Comparison of ENCODE assay signal across 18 cellular contexts in the genomic region with DNA sequence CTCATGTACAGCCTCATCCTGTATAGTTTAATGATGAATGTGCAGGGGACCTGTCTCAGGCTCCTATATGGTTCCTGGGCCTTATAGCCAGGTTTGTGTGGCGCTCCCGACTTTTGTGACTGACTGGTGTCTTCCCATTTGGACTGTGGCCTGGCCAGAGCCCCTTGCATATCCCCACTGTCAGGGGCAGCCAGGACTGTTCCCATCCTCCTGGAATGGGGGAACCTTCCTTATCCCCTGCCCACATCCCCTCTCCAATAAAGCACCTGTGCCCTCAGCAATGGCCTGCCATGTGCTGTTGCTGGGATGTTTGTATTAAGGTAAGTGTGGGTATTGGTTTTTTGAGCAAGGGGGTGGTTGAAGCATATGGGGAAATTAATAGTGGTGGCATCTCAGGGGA.
"Had no signal": no experiment of that assay in that cellular context is flagged by ENCODE, and none has a peak within 500 bp of the region (broad histone marks: within the 10 kb centered on the region; RNA-seq: fewer than 3 reads in every experiment).

No MANE protein-coding gene starts in this region.

- H3K27ac ChIP-seq: breast epithelium, heart right ventricle, lower lobe of right lung, neutrophil, tibial nerve had no signal

- H3K4me3 ChIP-seq: breast epithelium, heart right ventricle, lower lobe of right lung, skin epidermis, tibial nerve had no signal

- H3K9me3 Mint-ChIP-seq: activated CD4-positive, alpha-beta memory T cell treated with anti-CD3 and anti-CD28 coated beads, Interleukin-2, amount 10 ng/mL, durations not matched to agents 7 days and 5 days; activated T-cell treated with anti-CD3 and anti-CD28 coated beads, Interleukin-2, amount 50 U/mL, for 24 hours; dendritic cell treated with granulocyte-macrophage colony-stimulating factor and Interleukin-4, amounts not matched to agents 40 ng/mL and 50 ng/mL, for 4 days had no signal

- H3K27me3 Mint-ChIP-seq: activated CD4-positive, alpha-beta memory T cell treated with anti-CD3 and anti-CD28 coated beads, Interleukin-2, amount 10 ng/mL, durations not matched to agents 7 days and 5 days had no signal

- H3K27me3 ChIP-seq: breast epithelium had no signal

- H3K9me3 ChIP-seq: breast epithelium, heart right ventricle, lower lobe of right lung, neutrophil, tibial nerve had no signal

- H3K27ac Mint-ChIP-seq: activated T-cell treated with anti-CD3 and anti-CD28 coated beads, Interleukin-2, amount 50 U/mL, for 24 hours; dendritic cell treated with granulocyte-macrophage colony-stimulating factor and Interleukin-4, amounts not matched to agents 40 ng/mL and 50 ng/mL, for 4 days had no signal

- DNase-seq: activated CD4-positive, alpha-beta memory T cell treated with anti-CD3 and anti-CD28 coated beads, Interleukin-2, amount 10 ng/mL, durations not matched to agents 7 days and 5 days; activated CD4-positive, alpha-beta T cell treated with anti-CD3 and anti-CD28 coated beads for 1 hour; activated gamma-delta T cell; activated T-cell treated with anti-CD3 and anti-CD28 coated beads, Interleukin-2, amount 50 U/mL, for 24 hours; cerebellar nuclear complex; effector memory CD4-positive, alpha-beta T cell; foreskin melanocyte; heart right ventricle; left colon; lower lobe of right lung; retina; stimulated activated CD4-positive, alpha-beta T cell treated with anti-CD3 and anti-CD28 coated beads, Interleukin-4, amount 100 ng/mL, for 24 hours; stimulated activated naive CD4-positive, alpha-beta T cell treated with Interleukin-2 at 50 U/mL for 16 hours had no signal

- H3K4me3 Mint-ChIP-seq: activated T-cell treated with anti-CD3 and anti-CD28 coated beads, Interleukin-2, amount 50 U/mL, for 24 hours; dendritic cell treated with granulocyte-macrophage colony-stimulating factor and Interleukin-4, amounts not matched to agents 40 ng/mL and 50 ng/mL, for 4 days had no signal

- ATAC-seq: heart right ventricle, left colon, lower lobe of right lung had no signal
